Comparison of ENCODE assay signal across 8 cellular contexts in genomic region chr19:2944403-2944774, GRCh38. TPM values are rescaled to one million over a fixed set of nuclear protein-coding genes. Genes with fewer than 3 reads are reported as not detected.
A peak's percentile ranks its signal among the peaks of the same experiment; 100 is the strongest.
DNase-seq lines count a peak whose midpoint lies in the region; ATAC-seq, FAIRE-seq and TF ChIP-seq lines count a peak whose summit lies in the region.

No MANE protein-coding gene starts in this region.

- no peaks in the 10 kb centered on the region for H3K27me3 Mint-ChIP-seq in activated CD4-positive, alpha-beta memory T cell treated with anti-CD3 and anti-CD28 coated beads for 36 hours
- H3K27me3 Mint-ChIP-seq in stimulated activated memory B cell treated with anti-CD40 and anti-IgM and Interleukin-4, amounts not matched to agents 10 μg/mL and 1 μg/mL and 100 μg/mL, for 72 hours: no peaks in the 10 kb centered on the region

- peaks cover 27% of the 10 kb centered on the region for H3K4me1 Mint-ChIP-seq in activated CD4-positive, alpha-beta memory T cell treated with anti-CD3 and anti-CD28 coated beads for 36 hours (ENCODE audit: low read depth)
- H3K4me1 Mint-ChIP-seq in stimulated activated memory B cell treated with anti-CD40 and anti-IgM and Interleukin-4, amounts not matched to agents 10 μg/mL and 1 μg/mL and 100 μg/mL, for 72 hours: peaks cover 35% of the 10 kb centered on the region

- TF ChIP-seq CTCF in D721Med (IDR thresholded peaks at IDR 0.05; ENCODE audit: insufficient read depth, missing control alignments): no peak

- CTCF ChIA-PET in activated CD4-positive, alpha-beta memory T cell treated with anti-CD3 and anti-CD28 coated beads for 36 hours (lab: Charles Lee): interaction anchor here (1.0 to 1.7 kb wide), 2 partner anchors 10 to 57 kb away, joined by 3 to 7 read pairs; no protein-coding TSS in a partner anchor

- H3K36me3 Mint-ChIP-seq in activated CD4-positive, alpha-beta memory T cell treated with anti-CD3 and anti-CD28 coated beads for 36 hours: peaks cover 6% of the 10 kb centered on the region
- peaks cover 2% of the 10 kb centered on the region for H3K36me3 Mint-ChIP-seq in stimulated activated memory B cell treated with anti-CD40 and anti-IgM and Interleukin-4, amounts not matched to agents 10 μg/mL and 1 μg/mL and 100 μg/mL, for 72 hours

- H3K36me3 ChIP-seq in H7 (replicated peaks; ENCODE audit: control insufficient read depth, insufficient read depth, low read length): no peaks in the 10 kb centered on the region

- intact Hi-C loops in activated CD4-positive, alpha-beta memory T cell treated with anti-CD3 and anti-CD28 coated beads for 36 hours (cut with micrococcal nuclease): loop anchor here (2.0 kb wide), 1 partner anchor 44 kb away; the partner anchor contains the start of gene ZNF57

- H3K27ac Mint-ChIP-seq in activated CD4-positive, alpha-beta memory T cell treated with anti-CD3 and anti-CD28 coated beads for 36 hours: no peak overlapping the region
- H3K27ac Mint-ChIP-seq in stimulated activated memory B cell treated with anti-CD40 and anti-IgM and Interleukin-4, amounts not matched to agents 10 μg/mL and 1 μg/mL and 100 μg/mL, for 72 hours: peak overlapping the region; percentile 94

- DNase-seq in H7: peak; percentile 32
- DNase-seq in activated CD4-positive, alpha-beta memory T cell treated with anti-CD3 and anti-CD28 coated beads for 36 hours: no peak
- no peak for DNase-seq in D721Med (ENCODE audit: insufficient read length, low spot score)
- DNase-seq in mesenteric fat pad (ENCODE audit: low spot score): no peak
- DNase-seq in amniotic stem cell (lab: John Stamatoyannopoulos, UW): no peak

- POLR2A ChIA-PET in activated CD4-positive, alpha-beta memory T cell treated with anti-CD3 and anti-CD28 coated beads for 36 hours (lab: Charles Lee): interaction anchor here (0.6 to 0.8 kb wide), 2 partner anchors 10 to 20 kb away, joined by 3 read pairs; no protein-coding TSS in a partner anchor

- H3K9me3 Mint-ChIP-seq in activated CD4-positive, alpha-beta memory T cell treated with anti-CD3 and anti-CD28 coated beads for 36 hours: no peaks in the 10 kb centered on the region
- H3K9me3 Mint-ChIP-seq in stimulated activated memory B cell treated with anti-CD40 and anti-IgM and Interleukin-4, amounts not matched to agents 10 μg/mL and 1 μg/mL and 100 μg/mL, for 72 hours: no peaks in the 10 kb centered on the region

- H3K4me3 Mint-ChIP-seq in activated CD4-positive, alpha-beta memory T cell treated with anti-CD3 and anti-CD28 coated beads for 36 hours: peak overlapping the region; percentile 96
- H3K4me3 Mint-ChIP-seq in stimulated activated memory B cell treated with anti-CD40 and anti-IgM and Interleukin-4, amounts not matched to agents 10 μg/mL and 1 μg/mL and 100 μg/mL, for 72 hours: peak overlapping the region; percentile 99

- ATAC-seq in stimulated activated memory B cell treated with anti-CD40 and anti-IgM and Interleukin-4, amounts not matched to agents 10 μg/mL and 1 μg/mL and 100 μg/mL, for 72 hours: no peak
- no peak for ATAC-seq in GM19035 (IDR thresholded peaks at IDR 0.05; ENCODE audit: unreplicated experiment)

- H3K4me3 ChIP-seq in H7 (ENCODE audit: insufficient read depth, low read depth, low read length): peak overlapping the region; percentile 81
- H3K4me3 ChIP-seq in iPS-11a (ENCODE audit: low read depth, low read length): peak overlapping the region; percentile 52

- FAIRE-seq in D721Med (lab: Jason Lieb, UNC): no peak

- H3K27me3 ChIP-seq in H7 (ENCODE audit: control insufficient read depth, insufficient read depth, low read length): no peaks in the 10 kb centered on the region

RNA-seq across cellular contexts. Expression of gene ZNF77, which starts 0.4 kb away (rescaled TPM):
- 4.6 and 5.5 TPM in 2 replicates for total RNA-seq in H7 (2014; rRNA removed; shearing (Covaris generic))
- 1 to 10 TPM; 4.3 to 4.8 TPM for total RNA-seq in activated CD4-positive, alpha-beta memory T cell treated with anti-CD3 and anti-CD28 coated beads for 36 hours
- total RNA-seq in mesenteric fat pad: 3.1 TPM

RNA-seq across cellular contexts. Expression of gene TLE6, which starts 33.0 kb away (rescaled TPM):
- total RNA-seq in H7 (2014; rRNA removed; shearing (Covaris generic)): 10.4 and 14.2 TPM in 2 replicates
- 1 to 10 TPM; 2.5 to 2.6 TPM for total RNA-seq in activated CD4-positive, alpha-beta memory T cell treated with anti-CD3 and anti-CD28 coated beads for 36 hours
- 0.93 TPM for total RNA-seq in mesenteric fat pad

RNA-seq across cellular contexts. Expression of gene ZNF57, which starts 43.7 kb away (rescaled TPM):
- total RNA-seq in H7 (2014; rRNA removed; shearing (Covaris generic)): 1.7 and 2.9 TPM in 2 replicates
- 1 to 10 TPM; 6.7 to 8.3 TPM for total RNA-seq in activated CD4-positive, alpha-beta memory T cell treated with anti-CD3 and anti-CD28 coated beads for 36 hours
- 1.6 TPM for total RNA-seq in mesenteric fat pad
